7 cellular contexts compared by ENCODE assay signal in genomic region chr1:44417351-44418021, GRCh38. TPM values are rescaled to one million over a fixed set of nuclear protein-coding genes. Genes with fewer than 3 reads are reported as not detected.
DNase-seq lines count a peak whose midpoint lies in the region; ATAC-seq, FAIRE-seq and TF ChIP-seq lines count a peak whose summit lies in the region.

No MANE protein-coding gene starts in this region.

- FAIRE-seq in endothelial cell of umbilical vein (lab: Jason Lieb, UNC), result no peak

- H2AFZ ChIP-seq in GM23338 (0 out of 2 replicates have a peak overlapping the region, but pooled peaks have one; percentile 70), endothelial cell of umbilical vein (ENCODE audit: low read depth, low read length) (peak overlapping the region; percentile 52)

- H3K27me3 Mint-ChIP-seq in GM23338 (ENCODE audit: insufficient read depth, low read depth, poor library complexity), result peaks cover 3% of the 10 kb centered on the region
- peaks cover 33 to 57% (median 36%) of the 10 kb centered on the region in 5 donors for H3K27me3 Mint-ChIP-seq in naive thymus-derived CD8-positive, alpha-beta T cell

- H3K9me3 ChIP-seq in endothelial cell of umbilical vein (replicated peaks; ENCODE audit: control insufficient read depth, insufficient read depth, low read length), result no peaks in the 10 kb centered on the region

- CTCF ChIA-PET in endothelial cell of umbilical vein (lab: Charles Lee), result no interaction called here

- H3K9ac ChIP-seq in endothelial cell of umbilical vein (replicated peaks; ENCODE audit: extremely low read depth, insufficient read depth, low read length), result no peak overlapping the region

- H4K20me1 ChIP-seq in GM23338 (replicated peaks; ENCODE audit: insufficient read depth), result peaks cover 22% of the 10 kb centered on the region
- H4K20me1 ChIP-seq in endothelial cell of umbilical vein (replicated peaks; ENCODE audit: control insufficient read depth, extremely low read depth, insufficient read depth, low read length), result no peaks in the 10 kb centered on the region

- BruUV-seq in endothelial cell of umbilical vein (replicated peaks; lab: Mats Ljungman, UMichigan), result no TSS peak

- intact Hi-C loops in endothelial cell of umbilical vein (cut with micrococcal nuclease), result loop anchor here (1.0 kb wide), 1 partner anchor 9 kb away; no protein-coding TSS in a partner anchor

- no peaks in the 10 kb centered on the region for H3K9me3 Mint-ChIP-seq in GM23338
- no peaks in the 10 kb centered on the region for H3K9me3 Mint-ChIP-seq in naive thymus-derived CD8-positive, alpha-beta T cell

- dilution Hi-C loops in endothelial cell of umbilical vein (cut with MboI; ENCODE audit: extremely low pct_ligation_motif_present, low sequenced_read_pairs), result no loop called here

- H3K4me3 ChIP-seq in GM23338 (peak overlapping the region; percentile 75), endothelial cell of umbilical vein (replicated peaks in 1 of 3; ENCODE audit: insufficient read depth in 1 of 3, low read depth in 1 of 3, low read length in 3 of 3) (peak overlapping the region in 1 of 3 experiments; percentile 25)

- peaks cover 16% of the 10 kb centered on the region; the same call in 1 of the 2 replicates for H3F3A ChIP-seq in GM23338 (replicated peaks; ENCODE audit: low read depth)

- H3K27me3 ChIP-seq in GM23338 (ENCODE audit: insufficient read depth) (0 out of 2 replicates have a peak, but pooled peaks cover 4% of the 10 kb centered on the region), endothelial cell of umbilical vein (ENCODE audit: control insufficient read depth in 2 of 2, insufficient read depth in 2 of 2, low read length in 2 of 2) (peaks cover 59 to 72% of the 10 kb centered on the region in 2 experiments)

- no peaks in the 10 kb centered on the region for H3K9me2 ChIP-seq in GM23338 (ENCODE audit: insufficient read depth)

- ATAC-seq in GM23338 (peak; percentile 91), GM19455 (IDR thresholded peaks at IDR 0.05; ENCODE audit: unreplicated experiment) (no peak), GM19351 (IDR thresholded peaks at IDR 0.05; ENCODE audit: unreplicated experiment) (no peak)
- ATAC-seq in naive thymus-derived CD8-positive, alpha-beta T cell, result peak; percentile 59 to 67

- no peaks in the 10 kb centered on the region for H3K9me1 ChIP-seq in endothelial cell of umbilical vein (replicated peaks; ENCODE audit: control insufficient read depth, extremely low read depth, insufficient read depth, low read length)

- H3K4me1 Mint-ChIP-seq in GM23338, result peaks cover 49% of the 10 kb centered on the region
- peaks cover 0 to 13% (median 5%) of the 10 kb centered on the region in 4 donors for H3K4me1 Mint-ChIP-seq in naive thymus-derived CD8-positive, alpha-beta T cell

- peak overlapping the region; percentile 88 for H3K27ac ChIP-seq in GM23338 (ENCODE audit: low read depth)
- H3K27ac ChIP-seq in endothelial cell of umbilical vein (ENCODE audit: insufficient read depth, low read depth, low read length), result no peak overlapping the region

- H3K4me2 ChIP-seq in GM23338, result peak overlapping the region; percentile 88
- H3K4me2 ChIP-seq in endothelial cell of umbilical vein (ENCODE audit: insufficient read depth, low read length), result peak overlapping the region; percentile 26

- no peak for TF ChIP-seq CTCF in GM23338 (conservative IDR thresholded peaks at IDR 0.05; ENCODE audit: low read depth in 2 of 2)
- TF ChIP-seq CTCF in endothelial cell of umbilical vein (IDR thresholded peaks at IDR 0.05; ENCODE audit: extremely low read depth in 1 of 2, insufficient read depth in 1 of 2, low read depth in 1 of 2, low read length in 2 of 2), result no peak
- no peak for TF ChIP-seq CTCF in GM10266 (IDR thresholded peaks at IDR 0.05; ENCODE audit: control insufficient read depth, insufficient read depth, low read depth, missing control alignments)

- peaks cover 50% of the 10 kb centered on the region for H3K4me1 ChIP-seq in GM23338 (ENCODE audit: insufficient read depth)
- peaks cover 13% of the 10 kb centered on the region for H3K4me1 ChIP-seq in endothelial cell of umbilical vein (ENCODE audit: control insufficient read depth, extremely low read depth, insufficient read depth, low read length)

- POLR2A ChIA-PET in endothelial cell of umbilical vein (lab: Charles Lee), result no interaction called here
- POLR2A ChIA-PET in naive thymus-derived CD8-positive, alpha-beta T cell (lab: Charles Lee), result no interaction called here

- peaks cover 62% of the 10 kb centered on the region for H3K79me2 ChIP-seq in GM23338 (replicated peaks; ENCODE audit: insufficient read depth)
- H3K79me2 ChIP-seq in endothelial cell of umbilical vein (ENCODE audit: control insufficient read depth, insufficient read depth, low read length), result no peaks in the 10 kb centered on the region

- peak overlapping the region; percentile 76 for H3K27ac Mint-ChIP-seq in GM23338
- H3K27ac Mint-ChIP-seq in naive thymus-derived CD8-positive, alpha-beta T cell, result no peak overlapping the region

- peak; percentile 97 for DNase-seq in GM23338 (ENCODE audit: low spot score)
- DNase-seq in NCI-H748 (lab: John Stamatoyannopoulos, UW; ENCODE audit: unreplicated experiment), result peak; percentile 87
- peak; percentile 36 for DNase-seq in endothelial cell of umbilical vein (ENCODE audit: low read depth, low spot score)
- peak in 1 of 10 donors; percentile 10 for DNase-seq in naive thymus-derived CD8-positive, alpha-beta T cell
- no peak for DNase-seq in GM10266 (ENCODE audit: extremely low spot score)

- H3K36me3 Mint-ChIP-seq in GM23338 (ENCODE audit: low read depth), result peaks cover 9% of the 10 kb centered on the region
- H3K36me3 Mint-ChIP-seq in naive thymus-derived CD8-positive, alpha-beta T cell, result no peaks in the 10 kb centered on the region

- peaks cover 3% of the 10 kb centered on the region; the same call in 1 of the 2 replicates for H3K36me3 ChIP-seq in GM23338 (ENCODE audit: insufficient read depth)
- no peaks in the 10 kb centered on the region for H3K36me3 ChIP-seq in endothelial cell of umbilical vein (ENCODE audit: control insufficient read depth in 2 of 2, extremely low read depth in 1 of 2, insufficient read depth in 2 of 2, low read length in 2 of 2)

- TF ChIP-seq POLR2A in endothelial cell of umbilical vein (IDR thresholded peaks at IDR 0.05; ENCODE audit: low read depth, low read length), result no peak

- peak overlapping the region; percentile 84 for H3K4me3 Mint-ChIP-seq in GM23338
- H3K4me3 Mint-ChIP-seq in naive thymus-derived CD8-positive, alpha-beta T cell, result peak overlapping the region; percentile 20 to 71 (median 62)

TF ChIP-seq in GM23338, 12 proteins besides CTCF, POLR2A, EP300 and RAD21:
- TF ChIP-seq POLR2AphosphoS5 (IDR thresholded peaks at IDR 0.05; ENCODE audit: low read depth) (peak; percentile 57), ETS1 (IDR thresholded peaks at IDR 0.05) (no peak)

TF ChIP-seq in endothelial cell of umbilical vein, 7 proteins besides CTCF, POLR2A, EP300 and RAD21:
- TF ChIP-seq GATA2 (IDR thresholded peaks at IDR 0.05; ENCODE audit: insufficient read depth, insufficient read length, low read depth, low read length), result no peak
- TF ChIP-seq MYC (IDR thresholded peaks at IDR 0.05; ENCODE audit: low read depth, low read length), result no peak
- no peak for TF ChIP-seq POLR2AphosphoS5 (IDR thresholded peaks at IDR 0.05; ENCODE audit: insufficient read depth, low read depth, low read length)
- TF ChIP-seq EZH2 (IDR thresholded peaks at IDR 0.05; ENCODE audit: borderline replicate concordance, low read depth, low read length, severe bottlenecking), result peak; percentile 98

RNA-seq across cellular contexts. Expression of gene RNF220, which starts 12.4 kb away (rescaled TPM):
- 141 and 168 TPM in 2 replicates for total RNA-seq in GM23338 (2014; rRNA removed; shearing (Covaris generic))
- polyA plus RNA-seq in GM23338 (2016; fragmentation: Nextera tagmentation; extraction: Ambion mirVana) (63.6 and 72.8 TPM in 2 replicates), endothelial cell of umbilical vein (64.1 and 66.6 TPM in 2 replicates)
- 62.7 and 72.6 TPM in 2 replicates for total RNA-seq in endothelial cell of umbilical vein
- 66.6 and 67.8 TPM in 2 replicates for polyA plus RNA-seq in endothelial cell of umbilical vein (2011; cell fraction: cytosol; rRNA removed)
- polyA plus RNA-seq in endothelial cell of umbilical vein (2011; cell fraction: nucleus; rRNA removed), result 78.6 and 81.5 TPM in 2 replicates
- polyA plus RNA-seq in endothelial cell of umbilical vein (2012), result 50.6 and 52.6 TPM in 2 replicates
- 39.6 and 40.4 TPM in 2 replicates for polyA minus RNA-seq in endothelial cell of umbilical vein
- polyA minus RNA-seq in endothelial cell of umbilical vein (2011; cell fraction: cytosol; rRNA and poly(A)+ RNA removed), result 28.3 TPM
- polyA minus RNA-seq in endothelial cell of umbilical vein (2011; cell fraction: nucleus; rRNA and poly(A)+ RNA removed), result 16.6 and 17.3 TPM in 2 replicates
- 100 to 1,000 TPM; 122 to 129 TPM for total RNA-seq in naive thymus-derived CD8-positive, alpha-beta T cell
- polyA plus RNA-seq in naive thymus-derived CD8-positive, alpha-beta T cell, result 100 to 1,000 TPM in 1 of 3 donors, 10 to 100 TPM in 2; 62.2 to 103 (median 75.6) TPM

Comparison
In these comparisons a context has a peak if more than half of its experiments do, and no peak if none do; other contexts are left out.
1. ATAC-seq: peak in GM23338 (single experiment) and naive thymus-derived CD8-positive, alpha-beta T cell (2 of 2); none in GM19455 (single experiment) and GM19351 (single experiment).